Comparison of ENCODE assay signal across 29 cellular contexts in the genomic region with DNA sequence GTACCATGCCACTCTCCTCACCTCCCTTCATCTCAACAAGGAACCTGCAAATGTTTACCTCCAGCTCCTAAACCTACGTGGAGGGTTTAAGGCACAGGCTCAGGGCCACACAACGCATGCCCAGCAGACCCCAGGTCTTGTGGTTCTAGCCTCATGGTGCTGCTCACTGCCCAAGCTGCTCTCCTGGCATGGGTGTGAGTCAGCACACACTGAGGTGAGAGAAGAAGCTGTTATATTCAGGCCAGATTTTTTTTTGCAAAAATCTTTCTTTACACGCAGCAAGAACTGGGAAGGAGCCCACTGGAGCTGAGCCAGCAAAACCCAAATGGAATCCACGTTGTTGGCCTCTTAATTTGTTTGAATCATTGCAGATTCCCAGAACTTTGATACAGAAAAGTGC. TPM values are rescaled to one million over a fixed set of nuclear protein-coding genes. Genes with fewer than 3 reads are reported as not detected.
"Had no signal": no experiment of that assay in that cellular context is flagged by ENCODE, and none has a peak within 500 bp of the region (broad histone marks: within the 10 kb centered on the region; RNA-seq: fewer than 3 reads in every experiment).

No MANE protein-coding gene starts in this region.

- H3K4me3 ChIP-seq: ascending aorta, gastroesophageal sphincter, pancreas, prostate gland, skin epidermis, thoracic aorta, uterus had no signal

- H3K36me3 ChIP-seq: ascending aorta, brain microvascular endothelial cell, gastroesophageal sphincter, pancreas, prostate gland, thoracic aorta, uterus had no signal

- H3K27me3 ChIP-seq: ascending aorta, pancreas, uterus had no signal

- DNase-seq: activated CD4-positive, alpha-beta T cell treated with anti-CD3 and anti-CD28 coated beads for 4 hours; activated CD4-positive, alpha-beta T cell treated with anti-CD3 and anti-CD28 coated beads, Interleukin-2, amount 50 U/mL, for 4 hours; activated effector memory CD4-positive, alpha-beta T cell treated with Interleukin-2 at 50 U/mL for 16 hours; activated naive CD4-positive, alpha-beta T cell treated with Interleukin-2 at 50 U/mL for 16 hours; activated naive CD8-positive, alpha-beta T cell treated with anti-CD3 and anti-CD28 coated beads, Interleukin-2, amount 10 ng/mL, durations not matched to agents 7 days and 5 days; activated T-cell treated with anti-CD3 and anti-CD28 coated beads for 4 hours; activated T-cell treated with anti-CD3 and anti-CD28 coated beads, Interleukin-2, amount 50 U/mL, for 72 hours; brain microvascular endothelial cell; cortex of kidney; effector memory CD8-positive, alpha-beta T cell; erythroblast; hippocampal formation; left cardiac atrium; left ventricle myocardium superior; naive B cell; nephron progenitor cell; retina; stimulated activated CD4-positive, alpha-beta T cell treated with anti-CD3 and anti-CD28 coated beads, Interleukin-12 subunit alpha, Interleukin-12 subunit beta, amount 100 ng/mL, for 4 hours; stimulated activated CD4-positive, alpha-beta T cell treated with anti-CD3 and anti-CD28 coated beads, Interleukin-4, amount 100 ng/mL, for 1 hour; trophoblast cell; uterus had no signal

- ATAC-seq: activated T-cell treated with anti-CD3 and anti-CD28 coated beads, Interleukin-2, amount 50 U/mL, for 72 hours; effector memory CD8-positive, alpha-beta T cell; gastroesophageal sphincter; left cardiac atrium; left ventricle myocardium superior; pancreas; sciatic nerve had no signal

- H3K9me3 ChIP-seq: ascending aorta, gastroesophageal sphincter, pancreas, prostate gland, thoracic aorta, uterus had no signal

RNA-seq across cellular contexts. Expression of a gene that starts 5.6 kb away (rescaled TPM):
- total RNA-seq: ascending aorta, lung microvascular endothelial cell, thoracic aorta had no signal
